Comparison of ENCODE assay signal across 8 cellular contexts in genomic region chr18:45386256-45386655, GRCh38.
DNase-seq lines count a peak whose midpoint lies in the region; ATAC-seq and TF ChIP-seq lines count a peak whose summit lies in the region.
"Had no signal": no experiment of that assay in that cellular context is flagged by ENCODE, and none has a peak within 500 bp of the region (broad histone marks: within the 10 kb centered on the region; RNA-seq: fewer than 3 reads in every experiment).

No MANE protein-coding gene starts in this region.

- DNase-seq in NCI-H1694 (lab: John Stamatoyannopoulos, UW) (peak; percentile 39), right lobe of liver (peak in 1 of 3 donors; percentile 29)

- no peaks in the 10 kb centered on the region for H3K27me3 Mint-ChIP-seq in brain

- no peak for TF ChIP-seq EP300 in gastroesophageal sphincter (IDR thresholded peaks at IDR 0.05)

- H3K27ac Mint-ChIP-seq in brain = peak overlapping the region in 3 of 5 experiments; percentile 7 to 22 (median 16)
- H3K27ac Mint-ChIP-seq: natural killer cell treated with Interleukin-12 subunit alpha and Interleukin-12 subunit beta and Interleukin-15 and Interleukin-18, amount 100 ng/mL, for 72 hours had no signal

- H3K4me1 Mint-ChIP-seq in brain = peaks cover 41% of the 10 kb centered on the region

- H3K36me3 ChIP-seq in right lobe of liver (no peaks in the 10 kb centered on the region), gastroesophageal sphincter (no peaks in the 10 kb centered on the region)

- ATAC-seq in right lobe of liver = peak; percentile 66 to 81 (median 72)
- no peak for ATAC-seq in gastroesophageal sphincter
- ATAC-seq in GM18858 (IDR thresholded peaks at IDR 0.05; ENCODE audit: unreplicated experiment) = no peak
- no peak for ATAC-seq in GM21381 (IDR thresholded peaks at IDR 0.05; ENCODE audit: unreplicated experiment)

- peaks cover 0 to 4% (median 3%) of the 10 kb centered on the region in 5 experiments for H3K9me3 Mint-ChIP-seq in brain
- H3K9me3 Mint-ChIP-seq: natural killer cell treated with Interleukin-12 subunit alpha and Interleukin-12 subunit beta and Interleukin-15 and Interleukin-18, amount 100 ng/mL, for 72 hours had no signal

- 34% methylated on average over 4 of the region's 5 CpGs for WGBS in right lobe of liver (ENCODE audit: insufficient coverage, low coverage, low lambda C conversion rate, missing lambda C conversion rate)
- WGBS in gastroesophageal sphincter (ENCODE audit: low coverage in 1 of 2), 2 donors = 83% methylated on average over 1 of the region's 5 CpGs; no CpG with 5 or more reads in 1 of the 2 donors

- H3K4me3 Mint-ChIP-seq in brain = no peak overlapping the region
- H3K4me3 Mint-ChIP-seq: natural killer cell treated with Interleukin-12 subunit alpha and Interleukin-12 subunit beta and Interleukin-15 and Interleukin-18, amount 100 ng/mL, for 72 hours had no signal

- H3K27ac ChIP-seq in right lobe of liver (no peak overlapping the region), gastroesophageal sphincter (peak overlapping the region in 1 of 4 donors; percentile 16)

- TF ChIP-seq CTCF in GM12875 (IDR thresholded peaks at IDR 0.05; ENCODE audit: borderline replicate concordance, insufficient read depth, low read depth, low read length) (peak; percentile 57; the same call in 1 of the 2 replicates), brain (conservative IDR thresholded peaks at IDR 0.05) (peak; percentile 33 to 71), right lobe of liver (IDR thresholded peaks at IDR 0.05) (peak; percentile 41 to 61 (median 52)), gastroesophageal sphincter (IDR thresholded peaks at IDR 0.05) (peak in 1 of 4 experiments; percentile 45)

- no peaks in the 10 kb centered on the region for H3K36me3 Mint-ChIP-seq in brain
- H3K36me3 Mint-ChIP-seq: natural killer cell treated with Interleukin-12 subunit alpha and Interleukin-12 subunit beta and Interleukin-15 and Interleukin-18, amount 100 ng/mL, for 72 hours had no signal

- intact Hi-C loops in right lobe of liver (cut with DNase I) = no loop called here

- H3K4me3 ChIP-seq in GM12875 (ENCODE audit: low read depth, low read length) (no peak overlapping the region), right lobe of liver (no peak overlapping the region), gastroesophageal sphincter (no peak overlapping the region)

- H3K4me1 ChIP-seq in right lobe of liver (no peaks in the 10 kb centered on the region), gastroesophageal sphincter (peaks cover 0 to 4% (median 0%) of the 10 kb centered on the region in 3 donors)

- H3K9me3 ChIP-seq in right lobe of liver (no peaks in the 10 kb centered on the region), gastroesophageal sphincter (no peaks in the 10 kb centered on the region)

- H3K27me3 ChIP-seq in right lobe of liver (no peaks in the 10 kb centered on the region), gastroesophageal sphincter (no peaks in the 10 kb centered on the region)

- TF ChIP-seq POLR2A in right lobe of liver (IDR thresholded peaks at IDR 0.05) (no peak), gastroesophageal sphincter (IDR thresholded peaks at IDR 0.05) (no peak)

Comparison
In these comparisons a context has a peak if more than half of its experiments do, and no peak if none do; other contexts are left out.
1. ATAC-seq: peak in right lobe of liver (4 of 4); none in gastroesophageal sphincter (single experiment), GM18858 (single experiment) and GM21381 (single experiment).